20 cellular contexts compared by ENCODE assay signal in genomic region chr12:45220366-45220931, GRCh38. TPM values are rescaled to one million over a fixed set of nuclear protein-coding genes. Genes with fewer than 3 reads are reported as not detected.
DNase-seq lines count a peak whose midpoint lies in the region; TF ChIP-seq lines count a peak whose summit lies in the region.
"Had no signal": no experiment of that assay in that cellular context is flagged by ENCODE, and none has a peak within 500 bp of the region (broad histone marks: within the 10 kb centered on the region; RNA-seq: fewer than 3 reads in every experiment).

No MANE protein-coding gene starts in this region.

- H3K36me3 Mint-ChIP-seq in MCF 10A (ENCODE audit: insufficient read depth, unreplicated experiment) (peaks cover 6% of the 10 kb centered on the region), type B pancreatic cell (peaks cover 34% of the 10 kb centered on the region), chondrocyte (ENCODE audit: low read depth) (no peaks in the 10 kb centered on the region)

- CTCF ChIA-PET in MCF 10A (lab: Yijun Ruan, JAX): interaction anchor here (1.1 to 2.5 kb wide), 5 partner anchors 12 to 168 kb away, joined by 3 to 10 read pairs (median 4); no protein-coding TSS in a partner anchor

- BruUV-seq in MCF 10A (replicated peaks; lab: Mats Ljungman, UMichigan): no TSS peak

- H3K9me3 Mint-ChIP-seq in MCF 10A (ENCODE audit: unreplicated experiment): no peaks in the 10 kb centered on the region
- H3K9me3 Mint-ChIP-seq in type B pancreatic cell: peaks cover 12% of the 10 kb centered on the region
- no peaks in the 10 kb centered on the region for H3K9me3 Mint-ChIP-seq in chondrocyte (ENCODE audit: low read depth)
- H3K9me3 Mint-ChIP-seq: activated naive CD4-positive, alpha-beta T cell treated with anti-CD3 and anti-CD28 coated beads, Interleukin-2, amount 50 U/mL, for 24 hours; CD14-positive monocyte had no signal

- H3K4me1 Mint-ChIP-seq in MCF 10A (ENCODE audit: insufficient read depth, unreplicated experiment) (peaks cover 30% of the 10 kb centered on the region), type B pancreatic cell (ENCODE audit: unreplicated experiment) (peaks cover 21% of the 10 kb centered on the region), chondrocyte (ENCODE audit: low read depth) (peaks cover 54% of the 10 kb centered on the region)

- TF ChIP-seq CTCF in MCF 10A (IDR thresholded peaks at IDR 0.05; ENCODE audit: unreplicated experiment) (no peak), type B pancreatic cell (conservative IDR thresholded peaks at IDR 0.05) (no peak), chondrocyte (IDR thresholded peaks at IDR 0.05) (no peak)

- H3K27me3 Mint-ChIP-seq in MCF 10A (ENCODE audit: insufficient read depth, unreplicated experiment): no peaks in the 10 kb centered on the region
- H3K27me3 Mint-ChIP-seq in type B pancreatic cell: no peaks in the 10 kb centered on the region
- H3K27me3 Mint-ChIP-seq in chondrocyte (ENCODE audit: low read depth): no peaks in the 10 kb centered on the region
- H3K27me3 Mint-ChIP-seq: activated naive CD4-positive, alpha-beta T cell treated with anti-CD3 and anti-CD28 coated beads, Interleukin-2, amount 50 U/mL, for 24 hours; brain; progenitor cell of endocrine pancreas had no signal

- H3K27ac Mint-ChIP-seq in MCF 10A (ENCODE audit: low read depth, unreplicated experiment) (peak overlapping the region; percentile 47), type B pancreatic cell (no peak overlapping the region), chondrocyte (ENCODE audit: unreplicated experiment) (no peak overlapping the region)
- H3K27ac Mint-ChIP-seq: activated naive CD4-positive, alpha-beta T cell treated with anti-CD3 and anti-CD28 coated beads, Interleukin-2, amount 50 U/mL, for 24 hours; progenitor cell of endocrine pancreas had no signal

- no peak overlapping the region for H3K4me3 Mint-ChIP-seq in MCF 10A (ENCODE audit: unreplicated experiment)
- H3K4me3 Mint-ChIP-seq in type B pancreatic cell: peak overlapping the region; percentile 16
- no peak overlapping the region for H3K4me3 Mint-ChIP-seq in chondrocyte (ENCODE audit: unreplicated experiment)
- H3K4me3 Mint-ChIP-seq: activated naive CD4-positive, alpha-beta T cell treated with anti-CD3 and anti-CD28 coated beads, Interleukin-2, amount 50 U/mL, for 24 hours; CD14-positive monocyte had no signal

- POLR2A ChIA-PET in MCF 10A (lab: Yijun Ruan, JAX): interaction anchor here (0.7 to 11.2 kb wide), 8 partner anchors 9 to 508 kb away, joined by 3 to 192 read pairs (median 5); partner anchors contain the start of gene ARID2

- DNase-seq in NCI-H82 (lab: John Stamatoyannopoulos, UW): peak; percentile 64
- DNase-seq in NCI-H82 treated with DMSO at 0.1 percent for 48 hours (lab: John Stamatoyannopoulos, UW; ENCODE audit: unreplicated experiment): no peak
- DNase-seq in MCF 10A (ENCODE audit: unreplicated experiment): peak; percentile 89
- DNase-seq in kidney tubule cell (ENCODE audit: low spot score): peak; percentile 45
- no peak for DNase-seq in type B pancreatic cell (ENCODE audit: extremely low spot score, unreplicated experiment)
- no peak for DNase-seq in GM19238 (ENCODE audit: insufficient read length, low spot score)
- DNase-seq in chondrocyte (ENCODE audit: low spot score): no peak
- no peak for DNase-seq in SHP77 treated with DMSO at 0.1 percent for 48 hours (lab: John Stamatoyannopoulos, UW)
- DNase-seq: 8988T; activated CD4-positive, alpha-beta T cell treated with anti-CD3 and anti-CD28 coated beads, Interleukin-2, amount 50 U/mL, for 48 hours; activated T-cell treated with anti-CD3 and anti-CD28 coated beads, Interleukin-2, amount 50 U/mL, for 1 hour; KBM-7; left ventricle myocardium inferior; NCI-H1105 treated with DMSO at 0.1 percent for 48 hours; OCI-M1; stimulated activated naive CD4-positive, alpha-beta T cell had no signal

- intact Hi-C loops in MCF 10A (cut with micrococcal nuclease): no loop called here

RNA-seq across cellular contexts. Expression of gene ANO6, which starts 4.6 kb away (rescaled TPM):
- total RNA-seq in MCF 10A (2022) (25.4 and 31.8 TPM in 2 replicates), type B pancreatic cell (ENCODE audit: low replicate concordance) (35.0 and 38.1 TPM in 2 replicates), chondrocyte (64.2 to 79.4 TPM (median 75.8 TPM) in 3 replicates)

Comparison
In these comparisons a context has a peak if more than half of its experiments do, and no peak if none do; other contexts are left out.
1. DNase-seq: peak in NCI-H82 (single experiment), MCF 10A (single experiment) and kidney tubule cell (single experiment); none in NCI-H82 treated with DMSO at 0.1 percent for 48 hours (single experiment), type B pancreatic cell (single experiment), GM19238 (single experiment), chondrocyte (single experiment) and SHP77 treated with DMSO at 0.1 percent for 48 hours (single experiment).